ENCODE assay signal across 15 cellular contexts in genomic region chr11:101817536-101817935, GRCh38.
"Had no signal": no experiment of that assay in that cellular context is flagged by ENCODE, and none has a peak within 500 bp of the region (broad histone marks: within the 10 kb centered on the region; RNA-seq: fewer than 3 reads in every experiment).

No MANE protein-coding gene starts in this region.

- ATAC-seq: activated T-cell treated with anti-CD3 and anti-CD28 coated beads, Interleukin-2, amount 50 U/mL, for 4 hours; natural killer cell; psoas muscle; stimulated activated effector memory CD8-positive, alpha-beta T cell treated with anti-CD3 and anti-CD28 coated beads, Interleukin-12 subunit alpha, Interleukin-12 subunit beta, amount 100 ng/mL, for 72 hours; stimulated activated naive CD8-positive, alpha-beta T cell treated with anti-CD3 and anti-CD28 coated beads, Interleukin-15, amount 100 ng/mL, for 72 hours; T-helper 17 cell had no signal

- DNase-seq: activated B cell treated with CpG ODN at 0.5 μM for 24 hours; activated CD4-positive, alpha-beta T cell treated with anti-CD3 and anti-CD28 coated beads for 4 hours; activated CD4-positive, alpha-beta T cell treated with anti-CD3 and anti-CD28 coated beads, Interleukin-2, amount 50 U/mL, for 48 hours; activated CD8-positive, alpha-beta memory T cell treated with anti-CD3 and anti-CD28 coated beads, Interleukin-2, amount 50 U/mL, for 48 hours; activated naive CD4-positive, alpha-beta T cell; activated T-cell treated with anti-CD3 and anti-CD28 coated beads, Interleukin-2, amount 50 U/mL, for 4 hours; cerebellar nuclear complex; natural killer cell; ovary; psoas muscle; stimulated activated CD4-positive, alpha-beta T cell treated with anti-CD3 and anti-CD28 coated beads, Interleukin-2, amount 100 ng/mL, for 24 hours; stimulated activated naive CD8-positive, alpha-beta T cell treated with anti-CD3 and anti-CD28 coated beads, Interleukin-15, amount 100 ng/mL, for 72 hours; T-helper 17 cell; uterus had no signal
